1 cellular context compared by ENCODE assay signal in genomic region chrX:5341902-5342301, GRCh38.
A peak's percentile ranks its signal among the peaks of the same experiment; 100 is the strongest.
TF ChIP-seq lines count a peak whose summit lies in the region.

No MANE protein-coding gene starts in this region.

TF ChIP-seq in Ishikawa, 13 proteins besides CTCF, POLR2A, EP300 and RAD21 (continued from another document):
- TF ChIP-seq, protein P1, sequence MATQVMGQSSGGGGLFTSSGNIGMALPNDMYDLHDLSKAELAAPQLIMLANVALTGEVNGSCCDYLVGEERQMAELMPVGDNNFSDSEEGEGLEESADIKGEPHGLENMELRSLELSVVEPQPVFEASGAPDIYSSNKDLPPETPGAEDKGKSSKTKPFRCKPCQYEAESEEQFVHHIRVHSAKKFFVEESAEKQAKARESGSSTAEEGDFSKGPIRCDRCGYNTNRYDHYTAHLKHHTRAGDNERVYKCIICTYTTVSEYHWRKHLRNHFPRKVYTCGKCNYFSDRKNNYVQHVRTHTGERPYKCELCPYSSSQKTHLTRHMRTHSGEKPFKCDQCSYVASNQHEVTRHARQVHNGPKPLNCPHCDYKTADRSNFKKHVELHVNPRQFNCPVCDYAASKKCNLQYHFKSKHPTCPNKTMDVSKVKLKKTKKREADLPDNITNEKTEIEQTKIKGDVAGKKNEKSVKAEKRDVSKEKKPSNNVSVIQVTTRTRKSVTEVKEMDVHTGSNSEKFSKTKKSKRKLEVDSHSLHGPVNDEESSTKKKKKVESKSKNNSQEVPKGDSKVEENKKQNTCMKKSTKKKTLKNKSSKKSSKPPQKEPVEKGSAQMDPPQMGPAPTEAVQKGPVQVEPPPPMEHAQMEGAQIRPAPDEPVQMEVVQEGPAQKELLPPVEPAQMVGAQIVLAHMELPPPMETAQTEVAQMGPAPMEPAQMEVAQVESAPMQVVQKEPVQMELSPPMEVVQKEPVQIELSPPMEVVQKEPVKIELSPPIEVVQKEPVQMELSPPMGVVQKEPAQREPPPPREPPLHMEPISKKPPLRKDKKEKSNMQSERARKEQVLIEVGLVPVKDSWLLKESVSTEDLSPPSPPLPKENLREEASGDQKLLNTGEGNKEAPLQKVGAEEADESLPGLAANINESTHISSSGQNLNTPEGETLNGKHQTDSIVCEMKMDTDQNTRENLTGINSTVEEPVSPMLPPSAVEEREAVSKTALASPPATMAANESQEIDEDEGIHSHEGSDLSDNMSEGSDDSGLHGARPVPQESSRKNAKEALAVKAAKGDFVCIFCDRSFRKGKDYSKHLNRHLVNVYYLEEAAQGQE (IDR thresholded peaks at IDR 0.05; ENCODE audit: low read depth), result peak; percentile 36; the same call in 1 of the 2 replicates
